ENCODE assay signal across 8 cellular contexts in the genomic region with DNA sequence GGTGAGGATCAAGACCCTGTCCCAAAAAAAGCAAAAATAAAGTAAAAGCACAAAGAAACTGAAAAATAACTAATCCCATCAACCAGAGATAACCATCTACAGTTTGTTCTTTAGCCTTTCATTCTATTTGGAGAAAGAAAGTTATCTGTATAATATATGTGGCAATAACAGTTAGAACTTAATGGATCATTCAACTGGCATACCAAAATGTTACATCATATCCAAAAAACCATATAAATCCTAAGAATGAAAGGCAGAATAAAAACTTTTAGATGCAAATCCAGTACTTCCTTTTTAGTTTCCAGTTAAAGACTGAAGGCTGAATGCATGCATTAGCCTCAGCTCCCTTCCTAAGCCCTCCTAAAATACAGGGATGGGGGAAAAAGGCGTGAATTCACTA.
A peak's percentile ranks its signal among the peaks of the same experiment; 100 is the strongest.
DNase-seq lines count a peak whose midpoint lies in the region; ATAC-seq and TF ChIP-seq lines count a peak whose summit lies in the region.

No MANE protein-coding gene starts in this region.

- TF ChIP-seq CTCF in RWPE2 (IDR thresholded peaks at IDR 0.05; ENCODE audit: poor library complexity, severe bottlenecking): no peak
- no peak for TF ChIP-seq CTCF in fibroblast of mammary gland (conservative IDR thresholded peaks at IDR 0.05; ENCODE audit: control insufficient read depth, insufficient read depth, low read depth, low read length)

- H3K27ac Mint-ChIP-seq in T-helper 1 cell treated with Interleukin-12 subunit alpha and Interleukin-12 subunit beta and Interleukin-4 antibody, amounts not matched to agents 30 μg/mL and 1 μg/mL, for 36 hours: peak overlapping the region; percentile 97
- peak overlapping the region; percentile 88 for H3K27ac Mint-ChIP-seq in stimulated activated effector memory CD8-positive, alpha-beta T cell treated with anti-CD3 and anti-CD28 coated beads, Interleukin-12 subunit alpha, Interleukin-12 subunit beta, amount 100 ng/mL, for 72 hours

- no peaks in the 10 kb centered on the region for H3K27me3 ChIP-seq in RWPE2 (ENCODE audit: insufficient read depth, poor library complexity, severe bottlenecking)

- H3K4me3 ChIP-seq in RWPE2 (ENCODE audit: severe bottlenecking): no peak overlapping the region
- H3K4me3 ChIP-seq in fibroblast of mammary gland (ENCODE audit: control insufficient read depth, low read depth, low read length): no peak overlapping the region

- H3K9me3 Mint-ChIP-seq in T-helper 1 cell treated with Interleukin-12 subunit alpha and Interleukin-12 subunit beta and Interleukin-4 antibody, amounts not matched to agents 30 μg/mL and 1 μg/mL, for 36 hours: no peaks in the 10 kb centered on the region
- H3K9me3 Mint-ChIP-seq in stimulated activated effector memory CD8-positive, alpha-beta T cell treated with anti-CD3 and anti-CD28 coated beads, Interleukin-12 subunit alpha, Interleukin-12 subunit beta, amount 100 ng/mL, for 72 hours: no peaks in the 10 kb centered on the region

- peaks cover 23% of the 10 kb centered on the region for H3K4me1 ChIP-seq in RWPE2 (ENCODE audit: insufficient read depth, poor library complexity, severe bottlenecking)

- H3K36me3 Mint-ChIP-seq in T-helper 1 cell treated with Interleukin-12 subunit alpha and Interleukin-12 subunit beta and Interleukin-4 antibody, amounts not matched to agents 30 μg/mL and 1 μg/mL, for 36 hours (ENCODE audit: low read depth): peaks cover 5% of the 10 kb centered on the region
- H3K36me3 Mint-ChIP-seq in stimulated activated effector memory CD8-positive, alpha-beta T cell treated with anti-CD3 and anti-CD28 coated beads, Interleukin-12 subunit alpha, Interleukin-12 subunit beta, amount 100 ng/mL, for 72 hours: peaks cover 6% of the 10 kb centered on the region

- ATAC-seq in RWPE2 (ENCODE audit: low read depth): no peak
- no peak for ATAC-seq in stimulated activated effector memory CD8-positive, alpha-beta T cell treated with anti-CD3 and anti-CD28 coated beads, Interleukin-12 subunit alpha, Interleukin-12 subunit beta, amount 100 ng/mL, for 72 hours

- peak overlapping the region; percentile 66 for H3K4me3 Mint-ChIP-seq in T-helper 1 cell treated with Interleukin-12 subunit alpha and Interleukin-12 subunit beta and Interleukin-4 antibody, amounts not matched to agents 30 μg/mL and 1 μg/mL, for 36 hours
- peak overlapping the region; percentile 62 for H3K4me3 Mint-ChIP-seq in stimulated activated effector memory CD8-positive, alpha-beta T cell treated with anti-CD3 and anti-CD28 coated beads, Interleukin-12 subunit alpha, Interleukin-12 subunit beta, amount 100 ng/mL, for 72 hours

- H3K27me3 Mint-ChIP-seq in T-helper 1 cell treated with Interleukin-12 subunit alpha and Interleukin-12 subunit beta and Interleukin-4 antibody, amounts not matched to agents 30 μg/mL and 1 μg/mL, for 36 hours (ENCODE audit: low read depth): no peaks in the 10 kb centered on the region

- no peak for DNase-seq in T-helper 1 cell
- DNase-seq in RWPE2 (ENCODE audit: low spot score): no peak
- DNase-seq in fibroblast of mammary gland (ENCODE audit: low read depth): peak; percentile 31
- no peak for DNase-seq in stimulated activated effector memory CD8-positive, alpha-beta T cell treated with anti-CD3 and anti-CD28 coated beads, Interleukin-12 subunit alpha, Interleukin-12 subunit beta, amount 100 ng/mL, for 72 hours (ENCODE audit: low spot score in 2 of 2)
- DNase-seq in NAMALWA (ENCODE audit: low spot score): no peak
- no peak for DNase-seq in stimulated activated CD4-positive, alpha-beta T cell treated with anti-CD3 and anti-CD28 coated beads, Interleukin-2, amount 100 ng/mL, for 48 hours
- DNase-seq in effector CD4-positive, alpha-beta T cell: no peak

- no peaks in the 10 kb centered on the region for H3K9me3 ChIP-seq in RWPE2 (ENCODE audit: severe bottlenecking)

- peaks cover 54% of the 10 kb centered on the region for H3K4me1 Mint-ChIP-seq in T-helper 1 cell treated with Interleukin-12 subunit alpha and Interleukin-12 subunit beta and Interleukin-4 antibody, amounts not matched to agents 30 μg/mL and 1 μg/mL, for 36 hours (ENCODE audit: low read depth)
- H3K4me1 Mint-ChIP-seq in stimulated activated effector memory CD8-positive, alpha-beta T cell treated with anti-CD3 and anti-CD28 coated beads, Interleukin-12 subunit alpha, Interleukin-12 subunit beta, amount 100 ng/mL, for 72 hours: peaks cover 40% of the 10 kb centered on the region

- peak overlapping the region; percentile 59 for H3K27ac ChIP-seq in RWPE2 (ENCODE audit: poor library complexity, severe bottlenecking)

- peaks cover 7% of the 10 kb centered on the region; the same call in 1 of the 2 replicates for H3K36me3 ChIP-seq in RWPE2 (ENCODE audit: low read depth)
